ENCODE assay signal across 14 cellular contexts in genomic region chr1:108050134-108050533, GRCh38.
DNase-seq lines count a peak whose midpoint lies in the region; ATAC-seq and TF ChIP-seq lines count a peak whose summit lies in the region.
"Had no signal": no experiment of that assay in that cellular context is flagged by ENCODE, and none has a peak within 500 bp of the region (broad histone marks: within the 10 kb centered on the region; RNA-seq: fewer than 3 reads in every experiment).

No MANE protein-coding gene starts in this region.

- POLR2A ChIA-PET in activated CD4-positive, alpha-beta memory T cell treated with anti-CD3 and anti-CD28 coated beads, Interleukin-2, amount 10 ng/mL, durations not matched to agents 7 days and 5 days (lab: Charles Lee) = no interaction called here

- H3K27ac ChIP-seq in DND-41 (ENCODE audit: low read length) = peak overlapping the region; percentile 83
- H3K27ac ChIP-seq in neutrophil = peak overlapping the region; percentile 72
- H3K27ac ChIP-seq: ovary had no signal

- no peaks in the 10 kb centered on the region for H3K79me2 ChIP-seq in DND-41 (ENCODE audit: insufficient read depth, low read length)

- intact Hi-C loops in Right ventricle myocardium inferior (cut with DNase I) = loop anchor here (10.0 kb wide), 1 partner anchor 85 kb away; the partner anchor contains the start of gene VAV3

- H3K27me3 Mint-ChIP-seq in activated CD4-positive, alpha-beta memory T cell treated with anti-CD3 and anti-CD28 coated beads, Interleukin-2, amount 10 ng/mL, durations not matched to agents 7 days and 5 days = peaks cover 3% of the 10 kb centered on the region
- H3K27me3 Mint-ChIP-seq: activated T-cell treated with anti-CD3 and anti-CD28 coated beads, Interleukin-2, amount 50 U/mL, for 24 hours; central memory CD8-positive, alpha-beta T cell had no signal

- no peaks in the 10 kb centered on the region for H4K20me1 ChIP-seq in DND-41 (ENCODE audit: insufficient read depth, low read length)

- no peaks in the 10 kb centered on the region for H3K36me3 Mint-ChIP-seq in activated CD4-positive, alpha-beta memory T cell treated with anti-CD3 and anti-CD28 coated beads, Interleukin-2, amount 10 ng/mL, durations not matched to agents 7 days and 5 days (ENCODE audit: low read depth)

- TF ChIP-seq CTCF in DND-41 (IDR thresholded peaks at IDR 0.05; ENCODE audit: borderline replicate concordance, extremely low read depth, low read length, poor library complexity, severe bottlenecking) = no peak
- no peak for TF ChIP-seq CTCF in NB4 (IDR thresholded peaks at IDR 0.05; ENCODE audit: low read depth, low read length)
- no peak for TF ChIP-seq CTCF in neutrophil (IDR thresholded peaks at IDR 0.05)

- ATAC-seq in DND-41 (ENCODE audit: insufficient read depth, low read depth) (no peak), Right ventricle myocardium inferior (peak; percentile 58), HG03469 (IDR thresholded peaks at IDR 0.05; ENCODE audit: unreplicated experiment) (no peak), GM21447 (IDR thresholded peaks at IDR 0.05; ENCODE audit: unreplicated experiment) (no peak)

- no peak overlapping the region for H2AFZ ChIP-seq in DND-41 (ENCODE audit: low read depth, low read length)

- peak overlapping the region; percentile 45; the same call in 1 of the 2 replicates for H3K4me2 ChIP-seq in DND-41 (ENCODE audit: insufficient read depth, low read length)

- TF ChIP-seq POLR2A in NB4 (IDR thresholded peaks at IDR 0.05; ENCODE audit: extremely low read depth, insufficient read length) = no peak

- DNase-seq in DND-41 (no peak), NB4 (ENCODE audit: low read depth) (peak; percentile 24), Right ventricle myocardium inferior (ENCODE audit: missing footprints) (peak; percentile 68), NCI-H2107 treated with DMSO at 0.1 percent for 48 hours (lab: John Stamatoyannopoulos, UW; ENCODE audit: unreplicated experiment) (no peak)
- no peak for DNase-seq in activated CD4-positive, alpha-beta memory T cell treated with anti-CD3 and anti-CD28 coated beads, Interleukin-2, amount 10 ng/mL, durations not matched to agents 7 days and 5 days
- DNase-seq: activated T-cell treated with anti-CD3 and anti-CD28 coated beads, Interleukin-2, amount 50 U/mL, for 24 hours; COR-L47; NK-92 treated with Interleukin-12 subunit alpha and Interleukin-12 subunit beta, amount 100 ng/mL, for 24 hours; ovary had no signal

- H3K9me3 Mint-ChIP-seq in activated CD4-positive, alpha-beta memory T cell treated with anti-CD3 and anti-CD28 coated beads, Interleukin-2, amount 10 ng/mL, durations not matched to agents 7 days and 5 days = no peaks in the 10 kb centered on the region
- H3K9me3 Mint-ChIP-seq: central memory CD8-positive, alpha-beta T cell had no signal

- no peak overlapping the region for H3K4me3 ChIP-seq in DND-41 (ENCODE audit: low read depth in 1 of 2, low read length in 2 of 2)
- H3K4me3 ChIP-seq in NB4 (ENCODE audit: low read depth, low read length) = no peak overlapping the region
- peak overlapping the region; percentile 41 to 44 for H3K4me3 ChIP-seq in neutrophil (ENCODE audit: low read depth in 1 of 2, low read length in 1 of 2)
- H3K4me3 ChIP-seq: ovary had no signal

- H3K9me3 ChIP-seq in DND-41 (ENCODE audit: insufficient read depth, low read length, severe bottlenecking) = no peaks in the 10 kb centered on the region
- H3K9me3 ChIP-seq in neutrophil = no peaks in the 10 kb centered on the region
- H3K9me3 ChIP-seq: ovary had no signal

- H3K36me3 ChIP-seq in DND-41 (ENCODE audit: insufficient read depth, low read length) (no peaks in the 10 kb centered on the region), neutrophil (no peaks in the 10 kb centered on the region)
- H3K36me3 ChIP-seq: ovary, tibial nerve had no signal

- 0 out of 2 replicates have a peak overlapping the region, but pooled peaks have one; percentile 38 for H3K9ac ChIP-seq in DND-41 (ENCODE audit: low read depth, low read length)

- H3K27ac Mint-ChIP-seq in activated CD4-positive, alpha-beta memory T cell treated with anti-CD3 and anti-CD28 coated beads, Interleukin-2, amount 10 ng/mL, durations not matched to agents 7 days and 5 days = no peak overlapping the region
- H3K27ac Mint-ChIP-seq: activated T-cell treated with anti-CD3 and anti-CD28 coated beads, Interleukin-2, amount 50 U/mL, for 24 hours had no signal

- no peaks in the 10 kb centered on the region for H3K27me3 ChIP-seq in DND-41 (ENCODE audit: insufficient read depth, low read length, poor library complexity)
- no peaks in the 10 kb centered on the region for H3K27me3 ChIP-seq in neutrophil
- H3K27me3 ChIP-seq: ovary, tibial nerve had no signal

- peaks cover 40% of the 10 kb centered on the region for H3K4me1 ChIP-seq in DND-41 (ENCODE audit: insufficient read depth, low read length)
- peaks cover 84 to 87% of the 10 kb centered on the region in 2 experiments for H3K4me1 ChIP-seq in neutrophil (ENCODE audit: control insufficient read depth in 1 of 2, insufficient read depth in 1 of 2, low read depth in 1 of 2, low read length in 1 of 2)

- no peak overlapping the region for H3K4me3 Mint-ChIP-seq in activated CD4-positive, alpha-beta memory T cell treated with anti-CD3 and anti-CD28 coated beads, Interleukin-2, amount 10 ng/mL, durations not matched to agents 7 days and 5 days
- H3K4me3 Mint-ChIP-seq: central memory CD8-positive, alpha-beta T cell had no signal

- H3K4me1 Mint-ChIP-seq in activated CD4-positive, alpha-beta memory T cell treated with anti-CD3 and anti-CD28 coated beads, Interleukin-2, amount 10 ng/mL, durations not matched to agents 7 days and 5 days = peaks cover 27% of the 10 kb centered on the region

- CTCF ChIA-PET in activated CD4-positive, alpha-beta memory T cell treated with anti-CD3 and anti-CD28 coated beads, Interleukin-2, amount 10 ng/mL, durations not matched to agents 7 days and 5 days (lab: Charles Lee) = no interaction called here

Comparison
In these comparisons a context has a peak if more than half of its experiments do, and no peak if none do; other contexts are left out.
1. DNase-seq: peak in NB4 (single experiment) and Right ventricle myocardium inferior (single experiment); none in DND-41 (single experiment), activated CD4-positive, alpha-beta memory T cell treated with anti-CD3 and anti-CD28 coated beads, Interleukin-2, amount 10 ng/mL, durations not matched to agents 7 days and 5 days (single experiment) and NCI-H2107 treated with DMSO at 0.1 percent for 48 hours (single experiment).
2. H3K4me3 ChIP-seq: peak in neutrophil (2 of 2); none in DND-41 (0 of 2) and NB4 (single experiment).